ENCODE assay signal across 8 cellular contexts in genomic region chr3:52534281-52535183, GRCh38. TPM values are rescaled to one million over a fixed set of nuclear protein-coding genes. Genes with fewer than 3 reads are reported as not detected.
DNase-seq lines count a peak whose midpoint lies in the region; ATAC-seq and TF ChIP-seq lines count a peak whose summit lies in the region.

No MANE protein-coding gene starts in this region.

- TF ChIP-seq CTCF in OCI-LY7 (conservative IDR thresholded peaks at IDR 0.05; ENCODE audit: low read length), result no peak

- H3K4me2 ChIP-seq in OCI-LY7 (ENCODE audit: low read length), result peak overlapping the region; percentile 69

- H3K4me1 ChIP-seq in OCI-LY7 (ENCODE audit: insufficient read depth, low read length, poor library complexity, severe bottlenecking) (peaks cover 57% of the 10 kb centered on the region), mononuclear cell (ENCODE audit: insufficient read depth, low read length) (peaks cover 53% of the 10 kb centered on the region)

- H3K27ac ChIP-seq in OCI-LY7 (ENCODE audit: low read depth, low read length, poor library complexity, severe bottlenecking), result peak overlapping the region; percentile 60

- DNase-seq in activated T-cell treated with anti-CD3 and anti-CD28 coated beads, Interleukin-2, amount 50 U/mL, for 1 hour, result peak; percentile 17
- DNase-seq in activated T-cell treated with anti-CD3 and anti-CD28 coated beads for 4 hours (no peak), OCI-LY7 (ENCODE audit: low spot score) (peak; percentile 64), ecto neural progenitor cell (ENCODE audit: low spot score) (peak; percentile 68), medulla oblongata (ENCODE audit: extremely low spot score) (no peak)

- CTCF ChIA-PET in OCI-LY7 (lab: Charles Lee; ENCODE audit: unreplicated experiment), result no interaction called here

- peaks cover 36% of the 10 kb centered on the region for H3K79me2 ChIP-seq in OCI-LY7 (ENCODE audit: insufficient read depth, low read depth, low read length)

- no TSS peak for BruUV-seq in OCI-LY7 (replicated peaks; lab: Mats Ljungman, UMichigan)

- H3K4me3 ChIP-seq in OCI-LY7 (ENCODE audit: low read depth, low read length, poor library complexity, severe bottlenecking) (peak overlapping the region; percentile 68), mononuclear cell (ENCODE audit: low read length) (peak overlapping the region; percentile 16)

- no peaks in the 10 kb centered on the region for H3K9me3 ChIP-seq in OCI-LY7 (ENCODE audit: low read length)
- no peaks in the 10 kb centered on the region for H3K9me3 ChIP-seq in mononuclear cell (ENCODE audit: low read depth, low read length)

- ATAC-seq in GM19455 (IDR thresholded peaks at IDR 0.05; ENCODE audit: unreplicated experiment) (no peak), GM18858 (IDR thresholded peaks at IDR 0.05; ENCODE audit: unreplicated experiment) (no peak)

- 0 out of 2 replicates have a peak, but pooled peaks cover 13% of the 10 kb centered on the region for H4K20me1 ChIP-seq in OCI-LY7 (ENCODE audit: insufficient read depth, low read length)

- intact Hi-C loops in OCI-LY7 (cut with micrococcal nuclease; ENCODE audit: unreplicated experiment), result loop anchor here (5.0 kb wide), 2 partner anchors 62 to 77 kb away; partner anchors contain the start of gene NISCH

- H3K9me2 ChIP-seq in OCI-LY7 (ENCODE audit: insufficient read depth, low read length), result no peaks in the 10 kb centered on the region

- POLR2A ChIA-PET in OCI-LY7 (lab: Charles Lee), result interaction anchor here (0.9 kb wide), 1 partner anchor 12 kb away, joined by 3 read pairs; no protein-coding TSS in a partner anchor

- peaks cover 9% of the 10 kb centered on the region for H3K36me3 ChIP-seq in OCI-LY7 (ENCODE audit: insufficient read depth, low read length)

- no peaks in the 10 kb centered on the region for H3K27me3 ChIP-seq in mononuclear cell (ENCODE audit: insufficient read depth, low read length)

- peak overlapping the region; percentile 79; the same call in 1 of the 2 replicates for H2AFZ ChIP-seq in OCI-LY7 (ENCODE audit: low read length)

RNA-seq across cellular contexts. Expression of gene NT5DC2, which starts 0.9 kb away (rescaled TPM):
- 132 and 144 TPM in 2 replicates for total RNA-seq in OCI-LY7 (2014; rRNA removed; shearing (Covaris generic))
- total RNA-seq in OCI-LY7 (2022) (110 and 118 TPM in 2 replicates), mononuclear cell (0.73 TPM)

RNA-seq across cellular contexts. Expression of gene UQCC5, which starts 1.9 kb away (rescaled TPM):
- total RNA-seq in OCI-LY7 (2014; rRNA removed; shearing (Covaris generic)), result 12.0 and 18.4 TPM in 2 replicates
- total RNA-seq in OCI-LY7 (2022) (22.4 and 25.6 TPM in 2 replicates), mononuclear cell (1.2 TPM)

RNA-seq across cellular contexts. Expression of gene STAB1, which starts 39.4 kb away (rescaled TPM):
- not detected in 2 replicates for total RNA-seq in OCI-LY7 (2014; rRNA removed; shearing (Covaris generic))
- total RNA-seq in OCI-LY7 (2022), result not detected in 2 replicates
- 42.6 TPM for total RNA-seq in mononuclear cell

Comparison
In these comparisons a context has a peak if more than half of its experiments do, and no peak if none do; other contexts are left out.
1. DNase-seq: peak in activated T-cell treated with anti-CD3 and anti-CD28 coated beads, Interleukin-2, amount 50 U/mL, for 1 hour (single experiment), OCI-LY7 (single experiment) and ecto neural progenitor cell (single experiment); none in activated T-cell treated with anti-CD3 and anti-CD28 coated beads for 4 hours (single experiment) and medulla oblongata (single experiment).
2. RNA of gene NT5DC2, which starts 0.9 kb away (total RNA-seq): 110 to 144 TPM in OCI-LY7; 0.73 TPM in mononuclear cell (single experiment); every median in the first group is over 10 times any median in the second.
3. RNA of gene STAB1, which starts 39.4 kb away (total RNA-seq): 42.6 TPM in mononuclear cell (single experiment); not detected in OCI-LY7; every median in the first group is over 10 times any median in the second.